ENCODE assay signal across 7 cellular contexts in the genomic region with DNA sequence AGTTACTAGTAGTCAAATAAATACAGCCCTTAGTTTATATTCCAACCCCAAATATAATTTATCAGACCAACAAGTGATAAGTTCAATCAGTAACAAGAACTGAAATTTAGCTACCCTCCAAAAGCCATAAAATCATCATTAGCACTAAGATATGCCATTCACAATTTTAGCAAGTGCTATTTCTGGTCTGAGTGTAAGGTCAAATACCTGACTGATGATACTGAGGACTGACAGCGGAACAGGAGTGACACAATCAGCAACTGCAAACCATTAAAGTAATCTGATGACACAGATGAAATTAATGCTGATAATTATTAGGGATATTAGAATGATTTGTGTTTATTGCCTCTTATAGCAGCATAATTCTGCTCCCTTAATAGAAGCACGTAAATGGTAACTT.
"Had no signal": no experiment of that assay in that cellular context is flagged by ENCODE, and none has a peak within 500 bp of the region (broad histone marks: within the 10 kb centered on the region; RNA-seq: fewer than 3 reads in every experiment).

No MANE protein-coding gene starts in this region.

- H2AFZ ChIP-seq: GM23338 had no signal

- FAIRE-seq: H1, H54, HTR-8/SVneo had no signal

- DNase-seq: H9, HCEC 1CT, KBM-7 had no signal

- ATAC-seq: GM23338 had no signal

- H3K4me2 ChIP-seq: GM23338 had no signal

- H3K4me3 ChIP-seq: GM23338 had no signal
